23 cellular contexts compared by ENCODE assay signal in genomic region chr10:114902151-114902550, GRCh38. TPM values are rescaled to one million over a fixed set of nuclear protein-coding genes. Genes with fewer than 3 reads are reported as not detected.
A peak's percentile ranks its signal among the peaks of the same experiment; 100 is the strongest.
DNase-seq lines count a peak whose midpoint lies in the region; ATAC-seq and TF ChIP-seq lines count a peak whose summit lies in the region.
"Had no signal": no experiment of that assay in that cellular context is flagged by ENCODE, and none has a peak within 500 bp of the region (broad histone marks: within the 10 kb centered on the region; RNA-seq: fewer than 3 reads in every experiment).

No MANE protein-coding gene starts in this region.

- no peaks in the 10 kb centered on the region for H3K27me3 Mint-ChIP-seq in osteocyte (ENCODE audit: unreplicated experiment)
- peaks cover 28% of the 10 kb centered on the region for H3K27me3 Mint-ChIP-seq in activated naive CD4-positive, alpha-beta T cell treated with anti-CD3 and anti-CD28 coated beads, Interleukin-2, amount 10 ng/mL, durations not matched to agents 7 days and 5 days

- peaks cover 57% of the 10 kb centered on the region for H3K4me1 Mint-ChIP-seq in osteocyte (ENCODE audit: unreplicated experiment)
- H3K4me1 Mint-ChIP-seq in activated naive CD4-positive, alpha-beta T cell treated with anti-CD3 and anti-CD28 coated beads, Interleukin-2, amount 10 ng/mL, durations not matched to agents 7 days and 5 days: no peaks in the 10 kb centered on the region
- H3K4me1 Mint-ChIP-seq: activated naive CD4-positive, alpha-beta T cell treated with anti-CD3 and anti-CD28 coated beads, Interleukin-2, amount 50 U/mL, for 24 hours; CD8-positive, alpha-beta memory T cell had no signal

- H3K4me1 ChIP-seq in SJSA1 (replicated peaks): peaks cover 15% of the 10 kb centered on the region
- H3K4me1 ChIP-seq in effector memory CD4-positive, alpha-beta T cell (ENCODE audit: control insufficient read depth, insufficient read depth, low read length, poor library complexity, severe bottlenecking): no peaks in the 10 kb centered on the region
- H3K4me1 ChIP-seq: vagina had no signal

- H3K4me3 Mint-ChIP-seq in osteocyte (ENCODE audit: unreplicated experiment): no peak overlapping the region
- no peak overlapping the region for H3K4me3 Mint-ChIP-seq in activated naive CD4-positive, alpha-beta T cell treated with anti-CD3 and anti-CD28 coated beads, Interleukin-2, amount 10 ng/mL, durations not matched to agents 7 days and 5 days
- H3K4me3 Mint-ChIP-seq: activated naive CD4-positive, alpha-beta T cell treated with anti-CD3 and anti-CD28 coated beads, Interleukin-2, amount 50 U/mL, for 24 hours; CD8-positive, alpha-beta memory T cell had no signal

- no peaks in the 10 kb centered on the region for H3K36me3 Mint-ChIP-seq in osteocyte (ENCODE audit: unreplicated experiment)
- no peaks in the 10 kb centered on the region for H3K36me3 Mint-ChIP-seq in activated naive CD4-positive, alpha-beta T cell treated with anti-CD3 and anti-CD28 coated beads, Interleukin-2, amount 10 ng/mL, durations not matched to agents 7 days and 5 days
- H3K36me3 Mint-ChIP-seq: activated naive CD4-positive, alpha-beta T cell treated with anti-CD3 and anti-CD28 coated beads, Interleukin-2, amount 50 U/mL, for 24 hours; CD8-positive, alpha-beta memory T cell had no signal

- H3K9me3 Mint-ChIP-seq in osteocyte (ENCODE audit: unreplicated experiment): no peaks in the 10 kb centered on the region
- H3K9me3 Mint-ChIP-seq in activated naive CD4-positive, alpha-beta T cell treated with anti-CD3 and anti-CD28 coated beads, Interleukin-2, amount 10 ng/mL, durations not matched to agents 7 days and 5 days: no peaks in the 10 kb centered on the region
- H3K9me3 Mint-ChIP-seq: activated naive CD4-positive, alpha-beta T cell treated with anti-CD3 and anti-CD28 coated beads, Interleukin-2, amount 50 U/mL, for 24 hours; CD8-positive, alpha-beta memory T cell had no signal

- POLR2A ChIA-PET in BJ (lab: Charles Lee): no interaction called here

- CTCF ChIA-PET in BJ (lab: Yijun Ruan, JAX): interaction anchor here (2.9 kb wide), 1 partner anchor 23 kb away, joined by 10 read pairs; no protein-coding TSS in a partner anchor
- CTCF ChIA-PET in activated naive CD4-positive, alpha-beta T cell treated with anti-CD3 and anti-CD28 coated beads, Interleukin-2, amount 10 ng/mL, durations not matched to agents 7 days and 5 days (lab: Charles Lee): no interaction called here

- DNase-seq in BJ (ENCODE audit: low read depth): peak; percentile 39
- DNase-seq in SJSA1 (ENCODE audit: low read depth in 1 of 2, low spot score in 2 of 2): peak in 1 of 2 experiments; percentile 58
- peak; percentile 50 for DNase-seq in foreskin melanocyte
- DNase-seq in osteocyte (ENCODE audit: extremely low spot score, unreplicated experiment): no peak
- no peak for DNase-seq in globus pallidus (ENCODE audit: low spot score)
- no peak for DNase-seq in effector memory CD4-positive, alpha-beta T cell
- DNase-seq in activated naive CD4-positive, alpha-beta T cell treated with anti-CD3 and anti-CD28 coated beads, Interleukin-2, amount 10 ng/mL, durations not matched to agents 7 days and 5 days: no peak
- DNase-seq: activated CD4-positive, alpha-beta T cell treated with anti-CD3 and anti-CD28 coated beads for 1 hour; activated CD8-positive, alpha-beta memory T cell treated with anti-CD3 and anti-CD28 coated beads for 24 hours; activated T-cell treated with anti-CD3 and anti-CD28 coated beads, Interleukin-2, amount 50 U/mL, for 48 hours; CD8-positive, alpha-beta memory T cell; DMS53; HCEC 1CT; MG63; NCI-H1436; NCI-H524 treated with DMSO at 0.1 percent for 48 hours; ovary; right cardiac atrium; stimulated activated CD4-positive, alpha-beta T cell treated with anti-CD3 and anti-CD28 coated beads, Interleukin-15, amount 100 ng/mL, for 24 hours had no signal

- H3K36me3 ChIP-seq in BJ (ENCODE audit: control insufficient read depth, insufficient read depth, low read length) (no peaks in the 10 kb centered on the region), SJSA1 (no peaks in the 10 kb centered on the region)
- H3K36me3 ChIP-seq in effector memory CD4-positive, alpha-beta T cell (ENCODE audit: control insufficient read depth, insufficient read depth, low read length): no peaks in the 10 kb centered on the region
- H3K36me3 ChIP-seq: MG63, ovary, vagina had no signal

- H3K4me3 ChIP-seq in BJ (ENCODE audit: low read depth, low read length) (no peak overlapping the region), SJSA1 (no peak overlapping the region)
- H3K4me3 ChIP-seq in effector memory CD4-positive, alpha-beta T cell (ENCODE audit: insufficient read depth, low read depth, low read length, poor library complexity, severe bottlenecking): no peak overlapping the region
- H3K4me3 ChIP-seq: lung, MG63, ovary, vagina had no signal

- ATAC-seq in GM18909 (IDR thresholded peaks at IDR 0.05; ENCODE audit: poor library complexity, unreplicated experiment): no peak
- ATAC-seq: right cardiac atrium had no signal

- no peak for TF ChIP-seq CTCF in BJ (IDR thresholded peaks at IDR 0.05; ENCODE audit: insufficient read depth, low read depth, low read length)
- TF ChIP-seq CTCF in osteocyte (IDR thresholded peaks at IDR 0.05): no peak

- H3K27me3 ChIP-seq in BJ (ENCODE audit: control insufficient read depth, insufficient read depth, low read length): no peaks in the 10 kb centered on the region
- no peaks in the 10 kb centered on the region for H3K27me3 ChIP-seq in SJSA1 (replicated peaks)
- peaks cover 3% of the 10 kb centered on the region for H3K27me3 ChIP-seq in effector memory CD4-positive, alpha-beta T cell (replicated peaks; ENCODE audit: control insufficient read depth, insufficient read depth, low read length, poor library complexity, severe bottlenecking)
- H3K27me3 ChIP-seq: MG63, ovary, vagina had no signal

- H3K9me3 ChIP-seq in SJSA1 (replicated peaks): no peaks in the 10 kb centered on the region
- no peaks in the 10 kb centered on the region for H3K9me3 ChIP-seq in effector memory CD4-positive, alpha-beta T cell (ENCODE audit: control insufficient read depth, low read length)
- H3K9me3 ChIP-seq: MG63, ovary, vagina had no signal

- H3K27ac Mint-ChIP-seq in osteocyte (ENCODE audit: unreplicated experiment): peak overlapping the region; percentile 80
- no peak overlapping the region for H3K27ac Mint-ChIP-seq in activated naive CD4-positive, alpha-beta T cell treated with anti-CD3 and anti-CD28 coated beads, Interleukin-2, amount 10 ng/mL, durations not matched to agents 7 days and 5 days
- H3K27ac Mint-ChIP-seq: activated naive CD4-positive, alpha-beta T cell treated with anti-CD3 and anti-CD28 coated beads, Interleukin-2, amount 50 U/mL, for 24 hours had no signal

- peak overlapping the region; percentile 4; the same call in 1 of the 2 replicates for H3K27ac ChIP-seq in SJSA1
- no peak overlapping the region for H3K27ac ChIP-seq in effector memory CD4-positive, alpha-beta T cell (ENCODE audit: insufficient read depth, low read length, poor library complexity, severe bottlenecking)
- H3K27ac ChIP-seq: ovary, vagina had no signal

RNA-seq across cellular contexts. Expression of gene TRUB1, which starts 35.8 kb away (rescaled TPM):
- polyA plus RNA-seq in BJ (2011; rRNA removed): 10.2 and 14.5 TPM in 2 replicates
- polyA minus RNA-seq in BJ (2011; rRNA and poly(A)+ RNA removed): 7.7 and 10.5 TPM in 2 replicates
- 55.9 and 110 TPM in 2 replicates for total RNA-seq in SJSA1 (2014; rRNA removed; shearing (Covaris generic))
- total RNA-seq in osteocyte: 15.9 and 18.5 TPM in 2 replicates

Comparison
In these comparisons a context has a peak if more than half of its experiments do, and no peak if none do; other contexts are left out.
1. DNase-seq: peak in BJ (single experiment) and foreskin melanocyte (single experiment); none in osteocyte (single experiment), globus pallidus (single experiment), effector memory CD4-positive, alpha-beta T cell (0 of 3) and activated naive CD4-positive, alpha-beta T cell treated with anti-CD3 and anti-CD28 coated beads, Interleukin-2, amount 10 ng/mL, durations not matched to agents 7 days and 5 days (single experiment).